In the genomic region with DNA sequence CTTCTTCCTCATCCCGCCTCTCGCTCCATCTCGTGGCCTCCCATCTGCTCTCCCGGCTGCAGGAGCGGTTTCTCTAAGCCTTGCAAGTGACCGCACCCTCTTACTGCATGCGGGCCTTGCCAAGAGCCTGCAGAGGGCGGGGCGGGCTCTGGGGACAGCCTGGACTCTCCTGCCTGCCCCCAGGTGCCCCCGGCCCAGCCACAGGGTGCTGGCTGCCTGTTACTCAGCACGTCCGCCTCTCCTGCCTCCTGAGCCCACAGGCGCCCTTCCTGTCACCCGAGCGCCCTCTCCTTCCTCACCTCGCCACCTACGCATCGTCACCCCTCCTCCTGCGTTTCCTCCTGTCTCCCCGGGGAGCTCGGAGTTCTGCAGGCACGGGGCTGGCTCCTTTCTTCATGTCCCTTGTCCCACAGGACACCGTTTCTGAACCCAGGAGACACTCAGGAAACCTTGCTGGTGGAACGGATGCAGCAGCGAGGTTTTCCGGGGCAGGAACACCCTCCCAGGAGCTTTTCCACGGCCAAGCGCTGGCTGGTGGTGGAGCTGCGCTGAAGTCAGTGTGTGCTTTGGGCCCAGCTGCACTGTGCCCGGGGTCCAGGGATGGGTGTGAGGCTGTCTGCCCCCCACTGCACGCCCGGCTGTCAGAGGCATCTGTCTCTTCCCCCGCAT, we compare ENCODE assay signal across 8 cellular contexts. TPM values are rescaled to one million over a fixed set of nuclear protein-coding genes. Genes with fewer than 3 reads are reported as not detected.
DNase-seq lines count a peak whose midpoint lies in the region; ATAC-seq lines count a peak whose summit lies in the region.

No MANE protein-coding gene starts in this region.

- H3K27me3 Mint-ChIP-seq in T-cell: no peaks in the 10 kb centered on the region
- H3K27me3 Mint-ChIP-seq in activated naive CD8-positive, alpha-beta T cell treated with anti-CD3 and anti-CD28 coated beads for 36 hours: no peaks in the 10 kb centered on the region
- H3K27me3 Mint-ChIP-seq in memory B cell: no peaks in the 10 kb centered on the region

- H3K27ac Mint-ChIP-seq in T-cell (peak overlapping the region; percentile 99), memory B cell (peak overlapping the region; percentile 92)
- peak overlapping the region; percentile 98 for H3K27ac Mint-ChIP-seq in activated naive CD8-positive, alpha-beta T cell treated with anti-CD3 and anti-CD28 coated beads for 36 hours

- H3K36me3 Mint-ChIP-seq in T-cell: peaks cover 13% of the 10 kb centered on the region
- H3K36me3 Mint-ChIP-seq in activated naive CD8-positive, alpha-beta T cell treated with anti-CD3 and anti-CD28 coated beads for 36 hours: peaks cover 36% of the 10 kb centered on the region
- H3K36me3 Mint-ChIP-seq in memory B cell: peaks cover 17% of the 10 kb centered on the region

- peak; percentile 45 to 76 (median 66) for DNase-seq in T-cell
- peak; percentile 84 for DNase-seq in activated naive CD8-positive, alpha-beta T cell treated with anti-CD3 and anti-CD28 coated beads for 36 hours
- peak in 1 of 2 donors; percentile 27 for DNase-seq in memory B cell (ENCODE audit: low spot score in 2 of 2)
- DNase-seq in stimulated activated CD8-positive, alpha-beta memory T cell treated with anti-CD3 and anti-CD28 coated beads, Interleukin-7, amount 100 ng/mL, for 24 hours (ENCODE audit: low read depth): peak; percentile 38
- no peak for DNase-seq in NCI-H187 (lab: John Stamatoyannopoulos, UW)
- DNase-seq in NK-92 treated with Interleukin-12 subunit alpha and Interleukin-12 subunit beta, amount 100 ng/mL, for 24 hours (lab: John Stamatoyannopoulos, UW): no peak

- peak; percentile 59 for ATAC-seq in GM18873 (IDR thresholded peaks at IDR 0.05; ENCODE audit: low FRiP score, unreplicated experiment)
- ATAC-seq in HG03045 (IDR thresholded peaks at IDR 0.05; ENCODE audit: unreplicated experiment): peak; percentile 61
- peak; percentile 63 to 75 (median 72) for ATAC-seq in T-cell (replicated peaks in 1 of 4)
- ATAC-seq in memory B cell (ENCODE audit: low read depth): peak; percentile 20

- H3K4me3 Mint-ChIP-seq in T-cell (peak overlapping the region; percentile 89 to 91 (median 89)), memory B cell (peak overlapping the region; percentile 85)
- H3K4me3 Mint-ChIP-seq in activated naive CD8-positive, alpha-beta T cell treated with anti-CD3 and anti-CD28 coated beads for 36 hours: peak overlapping the region; percentile 93

- CTCF ChIA-PET in T-cell (lab: Charles Lee): interaction anchor here (0.7 to 3.0 kb wide), 5 partner anchors 25 to 77 kb away, joined by 3 to 26 read pairs (median 4); partner anchors contain the start of gene HPCAL1 (in 1 of the 2)

- H3K4me1 Mint-ChIP-seq in T-cell (peaks cover 85 to 90% (median 85%) of the 10 kb centered on the region in 3 donors), memory B cell (peaks cover 68% of the 10 kb centered on the region)
- H3K4me1 Mint-ChIP-seq in activated naive CD8-positive, alpha-beta T cell treated with anti-CD3 and anti-CD28 coated beads for 36 hours: peaks cover 76% of the 10 kb centered on the region

- no peaks in the 10 kb centered on the region for H3K9me3 Mint-ChIP-seq in T-cell
- peaks cover 6% of the 10 kb centered on the region for H3K9me3 Mint-ChIP-seq in activated naive CD8-positive, alpha-beta T cell treated with anti-CD3 and anti-CD28 coated beads for 36 hours
- no peaks in the 10 kb centered on the region for H3K9me3 Mint-ChIP-seq in memory B cell

- POLR2A ChIA-PET in T-cell (lab: Charles Lee): interaction anchor here in 1 of 2 donors (0.7 to 0.9 kb wide), 2 partner anchors 24 to 28 kb away, joined by 3 read pairs; no protein-coding TSS in a partner anchor

RNA-seq across cellular contexts. Expression of gene HPCAL1, which starts 28.5 kb away (rescaled TPM):
- total RNA-seq in T-cell: 10 to 100 TPM; 39.5 to 87.3 (median 83.2) TPM
- total RNA-seq in activated naive CD8-positive, alpha-beta T cell treated with anti-CD3 and anti-CD28 coated beads for 36 hours: 100 to 1,000 TPM; 100 to 105 TPM

Comparison
In these comparisons a context has a peak if more than half of its experiments do, and no peak if none do; other contexts are left out.
1. ATAC-seq: peak in every context shown above with its lines; median percentile 72 in T-cell; 61 in HG03045; 59 in GM18873; 20 in memory B cell.
2. DNase-seq: peak in T-cell (34 of 34), activated naive CD8-positive, alpha-beta T cell treated with anti-CD3 and anti-CD28 coated beads for 36 hours (single experiment) and stimulated activated CD8-positive, alpha-beta memory T cell treated with anti-CD3 and anti-CD28 coated beads, Interleukin-7, amount 100 ng/mL, for 24 hours (single experiment); none in NCI-H187 (0 of 2) and NK-92 treated with Interleukin-12 subunit alpha and Interleukin-12 subunit beta, amount 100 ng/mL, for 24 hours (single experiment).
3. Peak in every context shown above with its lines, with median percentiles within 50 percentile points of each other: H3K27ac Mint-ChIP-seq and H3K4me3 Mint-ChIP-seq.